In the genomic region with DNA sequence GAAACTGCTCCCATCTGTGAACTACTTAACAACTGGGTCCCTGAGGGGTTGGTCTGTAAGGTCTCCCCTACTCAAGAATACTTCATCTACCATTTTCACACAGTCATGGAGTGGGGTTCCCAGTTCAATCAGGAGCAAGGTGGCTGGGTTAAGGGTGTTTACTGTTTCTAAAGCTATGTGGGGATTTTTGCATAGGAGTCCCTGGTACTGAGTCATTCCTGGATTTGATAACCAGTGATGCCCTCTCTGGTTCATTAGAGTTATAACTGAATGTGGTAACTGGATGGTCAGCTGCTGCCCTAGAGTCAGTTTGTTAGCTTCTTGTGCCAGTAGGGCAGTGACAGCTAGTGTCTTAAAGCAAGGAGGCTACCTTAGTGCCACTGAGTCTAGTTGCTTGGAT, we compare ENCODE assay signal across 24 cellular contexts. TPM values are rescaled to one million over a fixed set of nuclear protein-coding genes. Genes with fewer than 3 reads are reported as not detected.
DNase-seq lines count a peak whose midpoint lies in the region; ATAC-seq, FAIRE-seq and TF ChIP-seq lines count a peak whose summit lies in the region.
"Had no signal": no experiment of that assay in that cellular context is flagged by ENCODE, and none has a peak within 500 bp of the region (broad histone marks: within the 10 kb centered on the region; RNA-seq: fewer than 3 reads in every experiment).

No MANE protein-coding gene starts in this region.

- H3K36me3 ChIP-seq in IMR-90 (ENCODE audit: control insufficient read depth, insufficient read depth, low read length) (no peaks in the 10 kb centered on the region), bronchial epithelial cell (ENCODE audit: control insufficient read depth, insufficient read depth, low read length) (no peaks in the 10 kb centered on the region), osteoblast (ENCODE audit: insufficient read depth, low read length) (no peaks in the 10 kb centered on the region), psoas muscle (ENCODE audit: insufficient read depth in 1 of 2, low read depth in 1 of 2) (no peaks in the 10 kb centered on the region)

- H2BK120ac ChIP-seq in IMR-90 (ENCODE audit: low read depth, low read length): no peak overlapping the region

- H3K4me2 ChIP-seq in IMR-90 (ENCODE audit: low read depth, low read length): no peak overlapping the region
- no peak overlapping the region for H3K4me2 ChIP-seq in osteoblast (ENCODE audit: insufficient read depth, low read length)
- H3K4me2 ChIP-seq: KMS-11 had no signal

- H3K56ac ChIP-seq in IMR-90 (ENCODE audit: extremely low read depth, insufficient read depth, low read length): no peak overlapping the region

- H3K4me1 ChIP-seq in IMR-90 (ENCODE audit: control insufficient read depth, insufficient read depth, low read length) (no peaks in the 10 kb centered on the region), osteoblast (ENCODE audit: insufficient read depth, low read length) (no peaks in the 10 kb centered on the region), psoas muscle (no peaks in the 10 kb centered on the region)

- CTCF ChIA-PET in IMR-90 (lab: Yijun Ruan, JAX): interaction anchor here (0.8 kb wide), 1 partner anchor 125 kb away, joined by 3 read pairs; no protein-coding TSS in a partner anchor

- H3K27me3 ChIP-seq in IMR-90 (ENCODE audit: control insufficient read depth, insufficient read depth, low read length) (no peaks in the 10 kb centered on the region), bronchial epithelial cell (ENCODE audit: control insufficient read depth, insufficient read depth, low read length) (no peaks in the 10 kb centered on the region), osteoblast (ENCODE audit: insufficient read depth, low read length) (no peaks in the 10 kb centered on the region), psoas muscle (ENCODE audit: insufficient read depth in 3 of 3, low read length in 2 of 3) (peaks cover 0 to 4% (median 0%) of the 10 kb centered on the region in 3 donors)

- peak; percentile 72 for ATAC-seq in GM18907 (IDR thresholded peaks at IDR 0.05; ENCODE audit: unreplicated experiment)
- no peak for ATAC-seq in IMR-90 (ENCODE audit: low read depth)
- no peak for ATAC-seq in psoas muscle
- ATAC-seq: CD8-positive, alpha-beta T cell had no signal

- H2AK9ac ChIP-seq in IMR-90 (replicated peaks; ENCODE audit: low read depth, low read length, poor library complexity): no peak overlapping the region

- DNase-seq in IMR-90 (peak; percentile 11), bronchial epithelial cell (ENCODE audit: low read depth) (peak; percentile 31), osteoblast (ENCODE audit: insufficient read length, low spot score, missing footprints) (peak; percentile 14), psoas muscle (no peak), NCI-H2081 treated with DMSO at 0.1 percent for 48 hours (lab: John Stamatoyannopoulos, UW) (no peak), erythroblast (lab: John Stamatoyannopoulos, UW) (no peak), NCI-H1930 (lab: John Stamatoyannopoulos, UW) (no peak)
- DNase-seq: AML-193; C1 segment of cervical spinal cord; CD8-positive, alpha-beta T cell; DND-41; HCEC 1CT; NCI-H1105; NCI-H146; NCI-H2171 treated with DMSO at 0.1 percent for 48 hours; NCI-H446; RPMI8226; SHP77 treated with DMSO at 0.1 percent for 48 hours had no signal

- H2BK15ac ChIP-seq in IMR-90 (ENCODE audit: low read depth, low read length): no peak overlapping the region

- no peak overlapping the region for H3K23ac ChIP-seq in IMR-90 (ENCODE audit: low read depth, low read length)

- no peak overlapping the region for H4K91ac ChIP-seq in IMR-90 (ENCODE audit: insufficient read depth, low read depth, low read length)

- no peak overlapping the region for H4K5ac ChIP-seq in IMR-90 (ENCODE audit: low read depth, low read length)

- H3K4me3 ChIP-seq in IMR-90 (ENCODE audit: insufficient read depth, low read depth, low read length) (no peak overlapping the region), bronchial epithelial cell (ENCODE audit: low read depth, low read length) (no peak overlapping the region), osteoblast (ENCODE audit: insufficient read depth, low read length) (no peak overlapping the region), psoas muscle (no peak overlapping the region)
- H3K4me3 ChIP-seq: SK-N-MC had no signal

- dilution Hi-C loops in IMR-90 (cut with HindIII; ENCODE audit: low sequenced_read_pairs, unreplicated experiment): no loop called here

- no TSS peak for BruUV-seq in IMR-90 (replicated peaks; lab: Mats Ljungman, UMichigan)

- H2AK5ac ChIP-seq in IMR-90 (ENCODE audit: low read depth, low read length): no peak overlapping the region

- H2AFZ ChIP-seq in IMR-90 (replicated peaks; ENCODE audit: low read length, poor library complexity) (no peak overlapping the region), osteoblast (ENCODE audit: low read length) (no peak overlapping the region)

- TF ChIP-seq CTCF in IMR-90 (conservative IDR thresholded peaks at IDR 0.05; ENCODE audit: low read depth, low read length) (no peak), bronchial epithelial cell (IDR thresholded peaks at IDR 0.05; ENCODE audit: insufficient read depth, low read length, severe bottlenecking) (no peak), osteoblast (IDR thresholded peaks at IDR 0.05; ENCODE audit: extremely low read depth, low read depth, low read length) (no peak), psoas muscle (IDR thresholded peaks at IDR 0.05) (no peak)

- H3K14ac ChIP-seq in IMR-90 (replicated peaks; ENCODE audit: low read depth, low read length): no peak overlapping the region

- no peaks in the 10 kb centered on the region for H4K20me1 ChIP-seq in IMR-90 (ENCODE audit: insufficient read depth, low read length)
- no peaks in the 10 kb centered on the region for H4K20me1 ChIP-seq in osteoblast (ENCODE audit: insufficient read depth, low read length)

- in situ Hi-C loops in IMR-90 (cut with MboI; ENCODE audit: low sequenced_read_pairs): no loop called here

- H3K79me2 ChIP-seq in osteoblast (ENCODE audit: insufficient read depth, low read length): no peaks in the 10 kb centered on the region

- TF ChIP-seq RAD21 in IMR-90 (IDR thresholded peaks at IDR 0.05; ENCODE audit: low read length): no peak

- H4K8ac ChIP-seq in IMR-90 (ENCODE audit: low read depth in 2 of 2, low read length in 2 of 2): no peak overlapping the region

- H2BK20ac ChIP-seq in IMR-90 (ENCODE audit: low read depth, low read length): no peak overlapping the region

- H3K79me1 ChIP-seq in IMR-90 (ENCODE audit: low read depth in 1 of 2, low read length in 2 of 2): no peaks in the 10 kb centered on the region

- H3K27ac ChIP-seq in IMR-90 (ENCODE audit: insufficient read depth, low read length) (no peak overlapping the region), osteoblast (ENCODE audit: low read depth, low read length) (no peak overlapping the region), psoas muscle (no peak overlapping the region)
- H3K27ac ChIP-seq: HL-60, KMS-11, SK-N-MC had no signal

- TF ChIP-seq POLR2A in IMR-90 (IDR thresholded peaks at IDR 0.05; ENCODE audit: low read depth, low read length): no peak
- TF ChIP-seq POLR2A in erythroblast (IDR thresholded peaks at IDR 0.05; ENCODE audit: low read length): no peak

- no peak overlapping the region for H3K9ac ChIP-seq in IMR-90 (ENCODE audit: low read depth, low read length)
- H3K9ac ChIP-seq: KMS-11 had no signal

- H3K18ac ChIP-seq in IMR-90 (ENCODE audit: low read depth, low read length): no peak overlapping the region

- H3K9me3 ChIP-seq in IMR-90 (ENCODE audit: control insufficient read depth, insufficient read depth, low read length) (peaks cover 42% of the 10 kb centered on the region), osteoblast (ENCODE audit: low read depth, low read length) (peaks cover 21% of the 10 kb centered on the region), psoas muscle (peaks cover 35% of the 10 kb centered on the region)

- intact Hi-C loops in IMR-90 (cut with micrococcal nuclease): no loop called here
- intact Hi-C loops in psoas muscle (cut with DNase I): no loop called here

- no peaks in the 10 kb centered on the region for H3K9me1 ChIP-seq in IMR-90 (ENCODE audit: insufficient read depth, low read length)

- POLR2A ChIA-PET in IMR-90 (lab: Charles Lee; ENCODE audit: unreplicated experiment): no interaction called here

- no peak for FAIRE-seq in bronchial epithelial cell (lab: Jason Lieb, UNC)
- FAIRE-seq: GM12891 had no signal

- H2BK5ac ChIP-seq in IMR-90 (ENCODE audit: low read depth, low read length, poor library complexity, severe bottlenecking): no peak overlapping the region

- no peak overlapping the region for H3K4ac ChIP-seq in IMR-90 (ENCODE audit: low read depth, low read length)

TF ChIP-seq in IMR-90, 13 proteins besides CTCF, POLR2A, EP300 and RAD21 (continues in another document):
- TF ChIP-seq MXI1 (IDR thresholded peaks at IDR 0.05; ENCODE audit: borderline replicate concordance, low read depth, low read length): no peak
- TF ChIP-seq, protein P1, sequence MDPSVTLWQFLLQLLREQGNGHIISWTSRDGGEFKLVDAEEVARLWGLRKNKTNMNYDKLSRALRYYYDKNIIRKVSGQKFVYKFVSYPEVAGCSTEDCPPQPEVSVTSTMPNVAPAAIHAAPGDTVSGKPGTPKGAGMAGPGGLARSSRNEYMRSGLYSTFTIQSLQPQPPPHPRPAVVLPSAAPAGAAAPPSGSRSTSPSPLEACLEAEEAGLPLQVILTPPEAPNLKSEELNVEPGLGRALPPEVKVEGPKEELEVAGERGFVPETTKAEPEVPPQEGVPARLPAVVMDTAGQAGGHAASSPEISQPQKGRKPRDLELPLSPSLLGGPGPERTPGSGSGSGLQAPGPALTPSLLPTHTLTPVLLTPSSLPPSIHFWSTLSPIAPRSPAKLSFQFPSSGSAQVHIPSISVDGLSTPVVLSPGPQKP (IDR thresholded peaks at IDR 0.05; ENCODE audit: borderline replicate concordance, low read depth, low read length): no peak
- no peak for TF ChIP-seq MAFK (IDR thresholded peaks at IDR 0.05; ENCODE audit: low read depth, low read length)
- no peak for TF ChIP-seq FOS (IDR thresholded peaks at IDR 0.05; ENCODE audit: low read depth, low read length)
- TF ChIP-seq MAZ (IDR thresholded peaks at IDR 0.05; ENCODE audit: borderline replicate concordance, low read depth, low read length): no peak
- TF ChIP-seq RCOR1 (IDR thresholded peaks at IDR 0.05; ENCODE audit: insufficient replicate concordance, low read length): no peak
- TF ChIP-seq NFE2L2 (IDR thresholded peaks at IDR 0.05; ENCODE audit: low read depth, low read length): no peak
- TF ChIP-seq BHLHE40 (IDR thresholded peaks at IDR 0.05; ENCODE audit: low read depth, low read length): no peak

RNA-seq across cellular contexts. Expression of a gene that starts 29.4 kb away (rescaled TPM):
- total RNA-seq in IMR-90 (2012; rRNA removed) (under 0.01 TPM in 2 replicates), bronchial epithelial cell (0.38 and 2.1 TPM in 2 replicates), osteoblast (10.0 and 10.1 TPM in 2 replicates), psoas muscle (1 to 10 TPM in 1 of 4 donors, under 1 TPM in 3; 0.16 to 1.0 (median 0.37) TPM)
- polyA plus RNA-seq in IMR-90 (2012; rRNA removed) (0.07 TPM in 1 of 2 replicates, not detected in the other), psoas muscle (under 1 TPM; 0.04 to 0.10 (median 0.06) TPM)
- polyA plus RNA-seq in IMR-90 (2012; cell fraction: cytosol; rRNA removed): not detected in 2 replicates
- 0.11 TPM in 1 of 2 replicates, not detected in the other for polyA plus RNA-seq in IMR-90 (2012; cell fraction: nucleus; rRNA removed; ENCODE audit: low replicate concordance)
- total RNA-seq: CD8-positive, alpha-beta T cell; HT-29 had no signal

Comparison
In these comparisons a context has a peak if more than half of its experiments do, and no peak if none do; other contexts are left out.
1. DNase-seq: peak in IMR-90 (single experiment), bronchial epithelial cell (single experiment) and osteoblast (single experiment); none in psoas muscle (0 of 2), NCI-H2081 treated with DMSO at 0.1 percent for 48 hours (single experiment), erythroblast (0 of 2) and NCI-H1930 (0 of 2).